In the genomic region with DNA sequence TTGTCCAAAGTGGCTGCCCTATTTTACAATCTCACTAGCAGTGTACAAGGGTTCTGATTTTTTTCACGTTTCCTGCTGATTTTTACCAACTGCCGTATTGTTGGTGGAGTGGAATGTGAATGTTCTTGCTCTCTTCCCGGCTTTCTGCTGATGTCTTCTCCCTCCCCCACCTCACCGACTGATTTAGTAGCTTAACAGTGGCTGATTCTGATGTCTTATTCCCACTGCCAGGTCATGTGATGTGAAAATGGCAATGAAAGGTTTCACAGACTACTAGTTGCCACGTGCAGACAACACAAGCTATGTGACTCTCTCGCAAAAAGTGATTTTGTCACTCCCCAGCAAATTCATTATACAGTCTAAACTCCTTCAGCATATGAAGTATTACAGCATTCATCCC, we compare ENCODE assay signal across 28 cellular contexts.
"Had no signal": no experiment of that assay in that cellular context is flagged by ENCODE, and none has a peak within 500 bp of the region (broad histone marks: within the 10 kb centered on the region; RNA-seq: fewer than 3 reads in every experiment).

No MANE protein-coding gene starts in this region.

- H3K9ac ChIP-seq: parathyroid adenoma had no signal

- H3K27me3 ChIP-seq: cardiac muscle cell, right lobe of liver, stomach, testis, uterus had no signal

- H3K27ac ChIP-seq: cardiac muscle cell, parathyroid adenoma, right lobe of liver, stomach, testis, uterus, WERI-Rb-1 had no signal

- H3K4me1 Mint-ChIP-seq: nephron had no signal

- H3K9me3 ChIP-seq: right lobe of liver, stomach, testis, uterus had no signal

- H3K4me3 Mint-ChIP-seq: activated CD8-positive, alpha-beta T cell treated with anti-CD3 and anti-CD28 coated beads, Interleukin-2, amount 10 ng/mL, durations not matched to agents 7 days and 5 days; activated naive CD8-positive, alpha-beta T cell; activated T-cell treated with anti-CD3 and anti-CD28 coated beads, Interleukin-2, amount 50 U/mL, for 24 hours; dendritic cell treated with granulocyte-macrophage colony-stimulating factor and Interleukin-4, amounts not matched to agents 40 ng/mL and 50 ng/mL, for 4 days; memory B cell; nephron; stimulated activated memory B cell treated with anti-CD40 and anti-IgM and Interleukin-4, amounts not matched to agents 10 μg/mL and 1 μg/mL and 100 μg/mL, for 72 hours had no signal

- H3K27ac Mint-ChIP-seq: activated CD8-positive, alpha-beta T cell treated with anti-CD3 and anti-CD28 coated beads, Interleukin-2, amount 10 ng/mL, durations not matched to agents 7 days and 5 days; activated naive CD8-positive, alpha-beta T cell; activated T-cell treated with anti-CD3 and anti-CD28 coated beads, Interleukin-2, amount 50 U/mL, for 24 hours; activated T-helper 2 cell treated with anti-CD3 and anti-CD28 coated beads, Interferon-gamma antibody, Interleukin-2, Interleukin-4, amounts not matched to agents 10 μg/mL and 5 μg/mL and 100 μg/mL, durations not matched to agents 14 hours and 24 hours and 36 hours; dendritic cell treated with granulocyte-macrophage colony-stimulating factor and Interleukin-4, amounts not matched to agents 40 ng/mL and 50 ng/mL, for 4 days; nephron; stimulated activated memory B cell treated with anti-CD40 and anti-IgM and Interleukin-4, amounts not matched to agents 10 μg/mL and 1 μg/mL and 100 μg/mL, for 72 hours had no signal

- H3K36me3 ChIP-seq: uterus had no signal

- ATAC-seq: activated CD8-positive, alpha-beta T cell treated with anti-CD3 and anti-CD28 coated beads, Interleukin-2, amount 10 ng/mL, durations not matched to agents 7 days and 5 days; left ventricle myocardium superior; right lobe of liver had no signal

- H3K27me3 Mint-ChIP-seq: activated naive CD8-positive, alpha-beta T cell; activated T-cell treated with anti-CD3 and anti-CD28 coated beads, Interleukin-2, amount 50 U/mL, for 24 hours; dendritic cell treated with granulocyte-macrophage colony-stimulating factor and Interleukin-4, amounts not matched to agents 40 ng/mL and 50 ng/mL, for 4 days; memory B cell; stimulated activated memory B cell treated with anti-CD40 and anti-IgM and Interleukin-4, amounts not matched to agents 10 μg/mL and 1 μg/mL and 100 μg/mL, for 72 hours had no signal

- H3K9me3 Mint-ChIP-seq: activated T-cell treated with anti-CD3 and anti-CD28 coated beads, Interleukin-2, amount 50 U/mL, for 24 hours; activated T-helper 2 cell treated with anti-CD3 and anti-CD28 coated beads, Interferon-gamma antibody, Interleukin-2, Interleukin-4, amounts not matched to agents 10 μg/mL and 5 μg/mL and 100 μg/mL, durations not matched to agents 14 hours and 24 hours and 36 hours; dendritic cell treated with granulocyte-macrophage colony-stimulating factor and Interleukin-4, amounts not matched to agents 40 ng/mL and 50 ng/mL, for 4 days; memory B cell; nephron; stimulated activated memory B cell treated with anti-CD40 and anti-IgM and Interleukin-4, amounts not matched to agents 10 μg/mL and 1 μg/mL and 100 μg/mL, for 72 hours had no signal

- FAIRE-seq: endometrium, frontal cortex, small intestine, TTC549 had no signal

- H3K4me1 ChIP-seq: parathyroid adenoma, right lobe of liver, testis, uterus had no signal

- DNase-seq: activated CD4-positive, alpha-beta T cell treated with anti-CD3 and anti-CD28 coated beads for 1 hour; activated CD4-positive, alpha-beta T cell treated with anti-CD3 and anti-CD28 coated beads, Interleukin-2, amount 50 U/mL, for 1 hour; activated CD8-positive, alpha-beta memory T cell treated with anti-CD3 and anti-CD28 coated beads, Interleukin-2, amount 50 U/mL, for 4 hours; activated CD8-positive, alpha-beta T cell treated with anti-CD3 and anti-CD28 coated beads, Interleukin-2, amount 10 ng/mL, durations not matched to agents 7 days and 5 days; activated naive CD4-positive, alpha-beta T cell; activated T-cell treated with anti-CD3 and anti-CD28 coated beads, Interleukin-2, amount 50 U/mL, for 24 hours; amniotic stem cell; effector CD4-positive, alpha-beta T cell; hippocampal formation; left ventricle myocardium superior; right lobe of liver; small intestine; stimulated activated CD4-positive, alpha-beta T cell treated with anti-CD3 and anti-CD28 coated beads, Interleukin-15, amount 100 ng/mL, for 24 hours; stomach; testis; uterus; WERI-Rb-1 had no signal

- H2AFZ ChIP-seq: parathyroid adenoma had no signal

- H3K4me3 ChIP-seq: cardiac muscle cell, right lobe of liver, stomach, testis, uterus had no signal
